Comparison of ENCODE assay signal across 17 cellular contexts in the genomic region with DNA sequence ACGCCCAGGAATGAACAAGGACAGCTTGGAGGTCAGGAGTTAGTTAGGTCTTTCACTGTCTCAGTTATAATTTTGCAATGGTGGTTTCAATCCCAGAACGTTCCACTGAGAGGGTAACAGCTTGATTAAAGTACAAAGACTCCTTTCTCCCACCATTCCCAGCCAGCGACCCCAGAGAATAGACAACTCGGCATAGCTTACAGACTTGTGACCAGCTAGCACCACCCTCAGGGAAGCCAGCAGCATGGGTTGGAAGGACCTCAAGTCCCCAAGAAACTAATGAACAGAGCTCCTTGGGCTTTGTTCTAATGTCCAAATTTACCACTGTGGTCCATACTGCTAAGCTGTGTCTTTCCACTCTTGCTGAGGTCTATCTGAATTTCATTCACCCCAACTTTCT.
"Had no signal": no experiment of that assay in that cellular context is flagged by ENCODE, and none has a peak within 500 bp of the region (broad histone marks: within the 10 kb centered on the region; RNA-seq: fewer than 3 reads in every experiment).

No MANE protein-coding gene starts in this region.

- H3K27me3 ChIP-seq: foreskin keratinocyte, right atrium auricular region, tibial nerve, upper lobe of left lung had no signal

- H3K9me3 ChIP-seq: esophagus muscularis mucosa, prostate gland, right atrium auricular region, thoracic aorta, tibial nerve, upper lobe of left lung had no signal

- H3K4me3 Mint-ChIP-seq: endodermal cell; memory B cell; natural killer cell; stimulated activated naive B cell treated with anti-CD40 and anti-IgM and Interleukin-4, amounts not matched to agents 10 μg/mL and 1 μg/mL and 100 μg/mL, for 72 hours; stimulated activated naive CD8-positive, alpha-beta T cell treated with anti-CD3 and anti-CD28 coated beads, Interleukin-15, Interleukin-2, amounts not matched to agents 100 ng/mL and 50 ng/mL, for 24 hours had no signal

- H3K4me1 Mint-ChIP-seq: memory B cell, natural killer cell had no signal

- H3K36me3 Mint-ChIP-seq: memory B cell; natural killer cell; stimulated activated naive B cell treated with anti-CD40 and anti-IgM and Interleukin-4, amounts not matched to agents 10 μg/mL and 1 μg/mL and 100 μg/mL, for 72 hours had no signal

- H3K4me3 ChIP-seq: esophagus muscularis mucosa, lung, prostate gland, right atrium auricular region, thoracic aorta, tibial nerve, upper lobe of left lung had no signal

- H3K36me3 ChIP-seq: esophagus muscularis mucosa, prostate gland, right atrium auricular region, thoracic aorta, tibial nerve, upper lobe of left lung had no signal

- DNase-seq: effector CD8-positive, alpha-beta T cell; endodermal cell; foreskin keratinocyte; natural killer cell; small intestine; stimulated activated CD4-positive, alpha-beta T cell treated with anti-CD3 and anti-CD28 coated beads, Interleukin-15, amount 100 ng/mL, for 24 hours; stimulated activated CD4-positive, alpha-beta T cell treated with anti-CD3 and anti-CD28 coated beads, Interleukin-2, amount 100 ng/mL, for 48 hours; stimulated activated naive B cell treated with anti-CD40 and anti-IgM and Interleukin-4, amounts not matched to agents 10 μg/mL and 1 μg/mL and 100 μg/mL, for 72 hours; upper lobe of left lung had no signal

- H3K9me3 Mint-ChIP-seq: memory B cell; natural killer cell; stimulated activated naive B cell treated with anti-CD40 and anti-IgM and Interleukin-4, amounts not matched to agents 10 μg/mL and 1 μg/mL and 100 μg/mL, for 72 hours; stimulated activated naive CD8-positive, alpha-beta T cell treated with anti-CD3 and anti-CD28 coated beads, Interleukin-15, Interleukin-2, amounts not matched to agents 100 ng/mL and 50 ng/mL, for 24 hours had no signal

- H3K4me1 ChIP-seq: esophagus muscularis mucosa, foreskin keratinocyte, prostate gland, right atrium auricular region, tibial nerve, upper lobe of left lung had no signal

- H3K27ac ChIP-seq: esophagus muscularis mucosa, foreskin keratinocyte, prostate gland, right atrium auricular region, thoracic aorta, tibial nerve had no signal

- H3K27me3 Mint-ChIP-seq: memory B cell; stimulated activated naive CD8-positive, alpha-beta T cell treated with anti-CD3 and anti-CD28 coated beads, Interleukin-15, Interleukin-2, amounts not matched to agents 100 ng/mL and 50 ng/mL, for 24 hours had no signal

- ATAC-seq: foreskin keratinocyte, natural killer cell had no signal

- H3K27ac Mint-ChIP-seq: endodermal cell; memory B cell; natural killer cell; stimulated activated naive B cell treated with anti-CD40 and anti-IgM and Interleukin-4, amounts not matched to agents 10 μg/mL and 1 μg/mL and 100 μg/mL, for 72 hours; stimulated activated naive CD8-positive, alpha-beta T cell treated with anti-CD3 and anti-CD28 coated beads, Interleukin-15, Interleukin-2, amounts not matched to agents 100 ng/mL and 50 ng/mL, for 24 hours had no signal
